Comparison of ENCODE assay signal across 8 cellular contexts in genomic region chr20:54219751-54220426, GRCh38. TPM values are rescaled to one million over a fixed set of nuclear protein-coding genes. Genes with fewer than 3 reads are reported as not detected.
DNase-seq lines count a peak whose midpoint lies in the region; ATAC-seq, FAIRE-seq and TF ChIP-seq lines count a peak whose summit lies in the region.

No MANE protein-coding gene starts in this region.

- whole genome bisulfite sequencing in sigmoid colon, 2 donors = 83 to 90% methylated on average over 6 of the region's 6 CpGs

- no peaks in the 10 kb centered on the region for H3K9me3 Mint-ChIP-seq in CD4-positive, alpha-beta memory T cell

- in situ Hi-C loops in gastrocnemius medialis (cut with MboI; ENCODE audit: low sequenced_read_pairs in 4 of 4) = loop anchor here (5.0 to 25.0 kb wide), 4 partner anchors 422 to 633 kb away; partner anchors contain the start of gene ZNF217 (in 2 of the 4)

- peaks cover 11 to 23% (median 17%) of the 10 kb centered on the region in 4 donors for H3K4me1 Mint-ChIP-seq in CD4-positive, alpha-beta memory T cell

- DNase-seq in NCI-H2196 (lab: John Stamatoyannopoulos, UW; ENCODE audit: unreplicated experiment) (peak; percentile 47), NCI-H2196 treated with DMSO at 0.1 percent for 48 hours (lab: John Stamatoyannopoulos, UW; ENCODE audit: unreplicated experiment) (no peak), NCI-H446 (lab: John Stamatoyannopoulos, UW) (peak; percentile 34 to 53), gastrocnemius medialis (no peak), sigmoid colon (no peak), GF-D8 (lab: John Stamatoyannopoulos, UW) (no peak)
- no peak for DNase-seq in CD4-positive, alpha-beta memory T cell

- H3K27ac ChIP-seq in gastrocnemius medialis (no peak overlapping the region), sigmoid colon (no peak overlapping the region)
- no peak overlapping the region for H3K27ac ChIP-seq in CD4-positive, alpha-beta memory T cell (ENCODE audit: low read depth, low read length)

- no peak overlapping the region for H3K4me3 Mint-ChIP-seq in CD4-positive, alpha-beta memory T cell

- TF ChIP-seq CTCF in gastrocnemius medialis (IDR thresholded peaks at IDR 0.05 in 4 of 5, conservative IDR thresholded peaks at IDR 0.05 in 1 of 5) (peak in 4 of 5 experiments; percentile 26 to 45 (median 36)), sigmoid colon (IDR thresholded peaks at IDR 0.05) (peak in 1 of 4 experiments; percentile 35)

- H3K9me3 ChIP-seq in gastrocnemius medialis (no peaks in the 10 kb centered on the region), sigmoid colon (no peaks in the 10 kb centered on the region)
- H3K9me3 ChIP-seq in CD4-positive, alpha-beta memory T cell (ENCODE audit: control insufficient read depth in 1 of 2, low read length in 2 of 2) = no peaks in the 10 kb centered on the region

- no peak for TF ChIP-seq EP300 in sigmoid colon (IDR thresholded peaks at IDR 0.05)

- FAIRE-seq in endometrium (lab: Jason Lieb, UNC) = peak; percentile 76

- CTCF ChIA-PET in CD4-positive, alpha-beta memory T cell (lab: Charles Lee; ENCODE audit: partially characterized antibody) = interaction anchor here (0.7 to 2.1 kb wide), 2 partner anchors 12 to 437 kb away, joined by 3 to 11 read pairs; partner anchors contain the start of gene PFDN4

- no peak for TF ChIP-seq POLR2A in gastrocnemius medialis (IDR thresholded peaks at IDR 0.05)
- TF ChIP-seq POLR2A in sigmoid colon (IDR thresholded peaks at IDR 0.05) = no peak

- intact Hi-C loops in gastrocnemius medialis (cut with DNase I; ENCODE audit: low total_unique reads) (loop anchor here (5.0 to 10.0 kb wide), 3 partner anchors 105 to 427 kb away; partner anchors contain the start of gene DOK5), sigmoid colon (cut with DNase I) (loop anchor here (2.0 kb wide), 1 partner anchor 429 kb away; no protein-coding TSS in a partner anchor)
- intact Hi-C loops in CD4-positive, alpha-beta memory T cell (cut with micrococcal nuclease) = loop anchor here (2.0 kb wide), 1 partner anchor 427 kb away; no protein-coding TSS in a partner anchor

- H3K36me3 ChIP-seq in gastrocnemius medialis = peaks cover 0 to 17% of the 10 kb centered on the region in 2 donors
- peaks cover 0 to 27% (median 3%) of the 10 kb centered on the region in 4 donors for H3K36me3 ChIP-seq in sigmoid colon
- H3K36me3 ChIP-seq in CD4-positive, alpha-beta memory T cell (ENCODE audit: insufficient read depth, low read length) = peaks cover 5% of the 10 kb centered on the region

- peak overlapping the region in 1 of 7 donors; percentile 66 for H3K27ac Mint-ChIP-seq in CD4-positive, alpha-beta memory T cell

- H3K36me3 Mint-ChIP-seq in CD4-positive, alpha-beta memory T cell = peaks cover 14 to 31% of the 10 kb centered on the region in 2 donors

- H3K4me1 ChIP-seq in gastrocnemius medialis = peaks cover 29 to 41% of the 10 kb centered on the region in 2 donors
- peaks cover 0 to 4% (median 0%) of the 10 kb centered on the region in 4 donors for H3K4me1 ChIP-seq in sigmoid colon
- peaks cover 16% of the 10 kb centered on the region for H3K4me1 ChIP-seq in CD4-positive, alpha-beta memory T cell (ENCODE audit: insufficient read depth, low read length)

- H3K27me3 ChIP-seq in gastrocnemius medialis (no peaks in the 10 kb centered on the region), sigmoid colon (no peaks in the 10 kb centered on the region)
- H3K27me3 ChIP-seq in CD4-positive, alpha-beta memory T cell (ENCODE audit: insufficient read depth, low read length) = no peaks in the 10 kb centered on the region

- no peak overlapping the region for H3K4me3 ChIP-seq in gastrocnemius medialis
- no peak overlapping the region for H3K4me3 ChIP-seq in sigmoid colon
- no peak overlapping the region for H3K4me3 ChIP-seq in CD4-positive, alpha-beta memory T cell (ENCODE audit: low read length in 2 of 2)

- POLR2A ChIA-PET in CD4-positive, alpha-beta memory T cell (lab: Charles Lee; ENCODE audit: partially characterized antibody) = interaction anchor here (1.6 kb wide), 1 partner anchor 12 kb away, joined by 7 read pairs; the partner anchor contains the start of gene PFDN4

- no peaks in the 10 kb centered on the region for H3K27me3 Mint-ChIP-seq in CD4-positive, alpha-beta memory T cell

- no peak for ATAC-seq in gastrocnemius medialis

RNA-seq across cellular contexts. Expression of gene PFDN4, which starts 12.0 kb away (rescaled TPM):
- total RNA-seq in gastrocnemius medialis (10 to 100 TPM; 36.8 to 90.2 (median 64.8) TPM), sigmoid colon (100 to 1,000 TPM in 3 of 4 donors, 10 to 100 TPM in 1; 75.9 to 284 (median 180) TPM)
- polyA plus RNA-seq in sigmoid colon = 100 to 1,000 TPM in 1 of 3 donors, 10 to 100 TPM in 2; 55.3 to 101 (median 55.9) TPM
- 10 to 100 TPM; 15.2 to 16.7 TPM for total RNA-seq in CD4-positive, alpha-beta memory T cell
- polyA plus RNA-seq in CD4-positive, alpha-beta memory T cell = 10 to 100 TPM; 43.8 to 70.7 TPM

RNA-seq across cellular contexts. Expression of gene CYP24A1, which starts 46.1 kb away (rescaled TPM):
- under 1 TPM in 1 of 4 donors, not detected in 3; 0.20 TPM for total RNA-seq in gastrocnemius medialis
- total RNA-seq in sigmoid colon = not detected
- polyA plus RNA-seq in sigmoid colon = 1 to 10 TPM in 1 of 3 donors, under 1 TPM in 1, not detected in 1; 0.26 to 1.8 TPM
- 1 to 10 TPM; 3.0 to 3.7 TPM for total RNA-seq in CD4-positive, alpha-beta memory T cell
- polyA plus RNA-seq in CD4-positive, alpha-beta memory T cell = under 1 TPM; 0.59 to 0.86 TPM

Comparison
In these comparisons a context has a peak if more than half of its experiments do, and no peak if none do; other contexts are left out.
1. DNase-seq: peak in NCI-H2196 (single experiment) and NCI-H446 (2 of 2); none in NCI-H2196 treated with DMSO at 0.1 percent for 48 hours (single experiment), gastrocnemius medialis (0 of 2), sigmoid colon (single experiment), CD4-positive, alpha-beta memory T cell (0 of 5) and GF-D8 (single experiment).